In the genomic region with DNA sequence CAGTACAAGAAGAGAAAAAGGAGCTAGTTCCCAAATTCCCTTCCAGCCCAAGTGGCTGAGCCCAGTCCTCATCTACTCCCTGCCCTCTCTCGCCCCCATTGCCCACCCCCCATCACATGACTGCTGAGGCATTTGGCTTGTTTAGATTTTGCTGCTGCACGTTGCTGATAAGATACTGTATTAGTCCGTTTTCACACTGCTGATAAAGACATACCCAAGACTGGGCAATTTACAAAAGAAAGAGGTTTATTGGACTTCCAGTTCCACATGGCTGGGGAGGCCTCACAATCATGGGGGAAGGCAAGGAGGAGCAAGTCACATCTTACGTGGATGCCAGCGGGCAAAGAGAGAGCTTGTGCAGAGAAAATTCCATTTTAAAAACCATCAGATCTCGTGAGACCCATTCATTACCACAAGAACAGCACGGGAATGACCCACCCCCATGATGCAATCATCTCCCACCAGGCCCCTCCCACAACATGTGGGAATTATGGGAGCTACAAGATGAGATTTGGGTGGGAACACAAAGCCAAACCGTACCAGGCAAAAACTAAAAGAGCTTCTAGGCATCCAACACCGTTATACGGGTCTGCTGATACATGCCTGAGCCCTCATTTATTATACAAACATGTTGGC, we compare ENCODE assay signal across 1 cellular context.
TF ChIP-seq lines count a peak whose summit lies in the region.
"Not testable (repeated sequence)": the region's sequence is repeated elsewhere in the genome, so short reads cannot be mapped to it uniquely, and the experiment has no call there.

No MANE protein-coding gene starts in this region.

TF ChIP-seq in K562, 482 proteins besides CTCF, POLR2A, EP300 and RAD21 (continued from another document):
- TF ChIP-seq, protein P1, sequence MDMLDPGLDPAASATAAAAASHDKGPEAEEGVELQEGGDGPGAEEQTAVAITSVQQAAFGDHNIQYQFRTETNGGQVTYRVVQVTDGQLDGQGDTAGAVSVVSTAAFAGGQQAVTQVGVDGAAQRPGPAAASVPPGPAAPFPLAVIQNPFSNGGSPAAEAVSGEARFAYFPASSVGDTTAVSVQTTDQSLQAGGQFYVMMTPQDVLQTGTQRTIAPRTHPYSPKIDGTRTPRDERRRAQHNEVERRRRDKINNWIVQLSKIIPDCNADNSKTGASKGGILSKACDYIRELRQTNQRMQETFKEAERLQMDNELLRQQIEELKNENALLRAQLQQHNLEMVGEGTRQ (CRISPR knock-in tag; IDR thresholded peaks at IDR 0.05), result peak; percentile 58
- 0 out of 2 replicates have a peak, but pooled peaks have one; percentile 40 for TF ChIP-seq SMAD4 (CRISPR knock-in tag; conservative IDR thresholded peaks at IDR 0.05)
- peak; percentile 45; the same call in 1 of the 2 replicates for TF ChIP-seq CEBPB (tag; IDR thresholded peaks at IDR 0.05)
- peak; percentile 60; the same call in 1 of the 2 replicates for TF ChIP-seq MTA2 (IDR thresholded peaks at IDR 0.05; ENCODE audit: low read depth)
- peak; percentile 69; the same call in 1 of the 2 replicates for TF ChIP-seq SMARCA4 (IDR thresholded peaks at IDR 0.05)
- TF ChIP-seq JUND (IDR thresholded peaks at IDR 0.05; ENCODE audit: borderline replicate concordance, low read depth, low read length); NR4A1 (CRISPR knock-in tag; IDR thresholded peaks at IDR 0.05); MYC (CRISPR knock-in tag; IDR thresholded peaks at IDR 0.05; ENCODE audit: borderline replicate concordance, low read depth); TOE1 (CRISPR knock-in tag; IDR thresholded peaks at IDR 0.05; ENCODE audit: borderline replicate concordance, low read depth); TEAD4 (CRISPR knock-in tag; IDR thresholded peaks at IDR 0.05; ENCODE audit: borderline replicate concordance): not testable (repeated sequence)
- 0 out of 3 replicates have a peak, but pooled peaks have one; percentile 15 for TF ChIP-seq JUND (tag; IDR thresholded peaks at IDR 0.05; ENCODE audit: borderline replicate concordance, low read depth, low read length)
- TF ChIP-seq NCOR1 (IDR thresholded peaks at IDR 0.05), result peak; percentile 68
- TF ChIP-seq, protein P2, sequence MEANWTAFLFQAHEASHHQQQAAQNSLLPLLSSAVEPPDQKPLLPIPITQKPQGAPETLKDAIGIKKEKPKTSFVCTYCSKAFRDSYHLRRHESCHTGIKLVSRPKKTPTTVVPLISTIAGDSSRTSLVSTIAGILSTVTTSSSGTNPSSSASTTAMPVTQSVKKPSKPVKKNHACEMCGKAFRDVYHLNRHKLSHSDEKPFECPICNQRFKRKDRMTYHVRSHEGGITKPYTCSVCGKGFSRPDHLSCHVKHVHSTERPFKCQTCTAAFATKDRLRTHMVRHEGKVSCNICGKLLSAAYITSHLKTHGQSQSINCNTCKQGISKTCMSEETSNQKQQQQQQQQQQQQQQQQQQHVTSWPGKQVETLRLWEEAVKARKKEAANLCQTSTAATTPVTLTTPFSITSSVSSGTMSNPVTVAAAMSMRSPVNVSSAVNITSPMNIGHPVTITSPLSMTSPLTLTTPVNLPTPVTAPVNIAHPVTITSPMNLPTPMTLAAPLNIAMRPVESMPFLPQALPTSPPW (CRISPR knock-in tag; IDR thresholded peaks at IDR 0.05), result peak; percentile 13; the same call in 1 of the 2 replicates
- TF ChIP-seq TRIM24 (IDR thresholded peaks at IDR 0.05), result peak; percentile 37 to 86; a peak in 2 of 4 replicates
- TF ChIP-seq FOXJ2 (tag; IDR thresholded peaks at IDR 0.05), result 0 out of 2 replicates have a peak, but pooled peaks have one; percentile 34
- peak; percentile 66; the same call in 1 of the 2 replicates for TF ChIP-seq SOX6 (IDR thresholded peaks at IDR 0.05)
- peak; percentile 100 for TF ChIP-seq ZNF766 (CRISPR knock-in tag; conservative IDR thresholded peaks at IDR 0.05)
- TF ChIP-seq, protein P3, sequence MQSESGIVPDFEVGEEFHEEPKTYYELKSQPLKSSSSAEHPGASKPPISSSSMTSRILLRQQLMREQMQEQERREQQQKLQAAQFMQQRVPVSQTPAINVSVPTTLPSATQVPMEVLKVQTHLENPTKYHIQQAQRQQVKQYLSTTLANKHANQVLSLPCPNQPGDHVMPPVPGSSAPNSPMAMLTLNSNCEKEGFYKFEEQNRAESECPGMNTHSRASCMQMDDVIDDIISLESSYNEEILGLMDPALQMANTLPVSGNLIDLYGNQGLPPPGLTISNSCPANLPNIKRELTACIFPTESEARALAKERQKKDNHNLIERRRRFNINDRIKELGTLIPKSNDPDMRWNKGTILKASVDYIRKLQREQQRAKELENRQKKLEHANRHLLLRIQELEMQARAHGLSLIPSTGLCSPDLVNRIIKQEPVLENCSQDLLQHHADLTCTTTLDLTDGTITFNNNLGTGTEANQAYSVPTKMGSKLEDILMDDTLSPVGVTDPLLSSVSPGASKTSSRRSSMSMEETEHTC (IDR thresholded peaks at IDR 0.05), result peak; percentile 83
- TF ChIP-seq BHLHE40 (IDR thresholded peaks at IDR 0.05; ENCODE audit: low read length), result 0 out of 2 replicates have a peak, but pooled peaks have one; percentile 25
- TF ChIP-seq LEF1 (IDR thresholded peaks at IDR 0.05), result 0 out of 2 replicates have a peak, but pooled peaks have one; percentile 44
- TF ChIP-seq CHD2 (IDR thresholded peaks at IDR 0.05; ENCODE audit: low read depth, low read length), result peak; percentile 44; the same call in 1 of the 2 replicates
- TF ChIP-seq L3MBTL2 (IDR thresholded peaks at IDR 0.05), result peak; percentile 63
- 0 out of 2 replicates have a peak, but pooled peaks have one; percentile 54 for TF ChIP-seq NR4A1 (tag; IDR thresholded peaks at IDR 0.05)
- peak; percentile 59; the same call in 1 of the 2 replicates for TF ChIP-seq RAD51 (IDR thresholded peaks at IDR 0.05; ENCODE audit: borderline replicate concordance, low read depth)
- 0 out of 2 replicates have a peak, but pooled peaks have one; percentile 18 for TF ChIP-seq ZBTB7A (IDR thresholded peaks at IDR 0.05; ENCODE audit: borderline replicate concordance, control insufficient read depth, low read depth, low read length)
- TF ChIP-seq TAL1 (IDR thresholded peaks at IDR 0.05), result peak; percentile 82
- peak; percentile 52; the same call in 1 of the 2 replicates for TF ChIP-seq ZNF644 (tag; IDR thresholded peaks at IDR 0.05; ENCODE audit: low read depth)
- peak; percentile 63 for TF ChIP-seq ATF7 (IDR thresholded peaks at IDR 0.05)
- TF ChIP-seq MYC (IDR thresholded peaks at IDR 0.05; ENCODE audit: low read depth, low read length), result peak; percentile 45; the same call in 1 of the 2 replicates
- peak; percentile 70 for TF ChIP-seq CBFA2T2 (conservative IDR thresholded peaks at IDR 0.05)
- TF ChIP-seq, protein P4, sequence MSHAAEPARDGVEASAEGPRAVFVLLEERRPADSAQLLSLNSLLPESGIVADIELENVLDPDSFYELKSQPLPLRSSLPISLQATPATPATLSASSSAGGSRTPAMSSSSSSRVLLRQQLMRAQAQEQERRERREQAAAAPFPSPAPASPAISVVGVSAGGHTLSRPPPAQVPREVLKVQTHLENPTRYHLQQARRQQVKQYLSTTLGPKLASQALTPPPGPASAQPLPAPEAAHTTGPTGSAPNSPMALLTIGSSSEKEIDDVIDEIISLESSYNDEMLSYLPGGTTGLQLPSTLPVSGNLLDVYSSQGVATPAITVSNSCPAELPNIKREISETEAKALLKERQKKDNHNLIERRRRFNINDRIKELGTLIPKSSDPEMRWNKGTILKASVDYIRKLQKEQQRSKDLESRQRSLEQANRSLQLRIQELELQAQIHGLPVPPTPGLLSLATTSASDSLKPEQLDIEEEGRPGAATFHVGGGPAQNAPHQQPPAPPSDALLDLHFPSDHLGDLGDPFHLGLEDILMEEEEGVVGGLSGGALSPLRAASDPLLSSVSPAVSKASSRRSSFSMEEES (CRISPR knock-in tag; IDR thresholded peaks at IDR 0.05), result peak; percentile 31
- peak; percentile 71 for TF ChIP-seq DPF2 (IDR thresholded peaks at IDR 0.05)
- TF ChIP-seq KLF16 (IDR thresholded peaks at IDR 0.05), result peak; percentile 52; the same call in 1 of the 2 replicates
- peak; percentile 65; the same call in 1 of the 2 replicates for TF ChIP-seq TOE1 (IDR thresholded peaks at IDR 0.05; ENCODE audit: borderline replicate concordance)
- peak; percentile 13; the same call in 1 of the 2 replicates for TF ChIP-seq MGA (IDR thresholded peaks at IDR 0.05)
- TF ChIP-seq TEAD4 (IDR thresholded peaks at IDR 0.05; ENCODE audit: low read length), result peak; percentile 72
- TF ChIP-seq SMARCE1 (IDR thresholded peaks at IDR 0.05), result peak; percentile 59; the same call in 1 of the 2 replicates
